12 cellular contexts compared by ENCODE assay signal in genomic region chr6:163335671-163336545, GRCh38.
A peak's percentile ranks its signal among the peaks of the same experiment; 100 is the strongest.
DNase-seq lines count a peak whose midpoint lies in the region; ATAC-seq and TF ChIP-seq lines count a peak whose summit lies in the region.
"Had no signal": no experiment of that assay in that cellular context is flagged by ENCODE, and none has a peak within 500 bp of the region (broad histone marks: within the 10 kb centered on the region; RNA-seq: fewer than 3 reads in every experiment).

No MANE protein-coding gene starts in this region.

- DNase-seq in adrenal gland, result peak; percentile 40 to 85 (median 61)
- peak; percentile 90 for DNase-seq in Right ventricle myocardium superior
- no peak for DNase-seq in mucosa of descending colon
- peak; percentile 44 for DNase-seq in thoracic aorta (ENCODE audit: low spot score)
- DNase-seq in stimulated activated CD4-positive, alpha-beta T cell treated with anti-CD3 and anti-CD28 coated beads, Interleukin-12 subunit alpha, Interleukin-12 subunit beta, amount 100 ng/mL, for 4 hours, result no peak
- DNase-seq in DMS53 treated with DMSO at 0.1 percent for 48 hours (lab: John Stamatoyannopoulos, UW; ENCODE audit: unreplicated experiment), result no peak
- no peak for DNase-seq in NCI-H446 treated with DMSO at 0.1 percent for 48 hours (lab: John Stamatoyannopoulos, UW)
- DNase-seq: CD4-positive, alpha-beta memory T cell; effector CD4-positive, alpha-beta T cell; HFFc6; NCI-H446 had no signal

- peak overlapping the region in 1 of 4 donors; percentile 15 for H3K4me3 ChIP-seq in adrenal gland
- H3K4me3 ChIP-seq in mucosa of descending colon, result no peak overlapping the region
- peak overlapping the region; percentile 63 for H3K4me3 ChIP-seq in thoracic aorta

- WGBS in adrenal gland, 4 donors, result 53 to 66% (median 57%) methylated on average over 21 to 29 of the region's 29 CpGs

- intact Hi-C loops in adrenal gland (cut with DNase I), result no loop called here
- intact Hi-C loops in Right ventricle myocardium superior (cut with DNase I), result loop anchor here (5.0 kb wide), 1 partner anchor 76 kb away; the partner anchor contains the start of gene QKI
- intact Hi-C loops in mucosa of descending colon (cut with DNase I, micrococcal nuclease), result no loop called here

- peak overlapping the region in 4 of 5 donors; percentile 2 to 81 (median 46) for H3K27ac ChIP-seq in adrenal gland
- peak overlapping the region; percentile 66 to 87 for H3K27ac ChIP-seq in thoracic aorta

- TF ChIP-seq CTCF in adrenal gland (IDR thresholded peaks at IDR 0.05) (no peak), mucosa of descending colon (IDR thresholded peaks at IDR 0.05) (no peak), thoracic aorta (IDR thresholded peaks at IDR 0.05) (no peak)

- H3K9me3 ChIP-seq in adrenal gland (replicated peaks in 1 of 3) (no peaks in the 10 kb centered on the region), mucosa of descending colon (no peaks in the 10 kb centered on the region), thoracic aorta (no peaks in the 10 kb centered on the region)

- H3K27me3 ChIP-seq in adrenal gland (no peaks in the 10 kb centered on the region), thoracic aorta (replicated peaks; ENCODE audit: insufficient read depth) (no peaks in the 10 kb centered on the region)

- TF ChIP-seq POLR2A in adrenal gland (IDR thresholded peaks at IDR 0.05), result no peak

- ATAC-seq in Right ventricle myocardium superior (ENCODE audit: poor library complexity) (peak; percentile 89), mucosa of descending colon (peak; percentile 9), thoracic aorta (ENCODE audit: insufficient number of reproducible peaks, low FRiP score, low read depth) (peak; percentile 75), GM21723 (IDR thresholded peaks at IDR 0.05; ENCODE audit: unreplicated experiment) (no peak)

- H3K4me1 ChIP-seq in adrenal gland (replicated peaks in 1 of 2) (peaks cover 0 to 18% of the 10 kb centered on the region in 2 donors), mucosa of descending colon (ENCODE audit: low read depth) (no peaks in the 10 kb centered on the region), thoracic aorta (ENCODE audit: control insufficient read depth in 1 of 2, low read depth in 2 of 2) (peaks cover 8 to 26% of the 10 kb centered on the region in 2 donors)

- H3K36me3 ChIP-seq in adrenal gland (replicated peaks in 1 of 2), result no peaks in the 10 kb centered on the region
- no peaks in the 10 kb centered on the region for H3K36me3 ChIP-seq in mucosa of descending colon (ENCODE audit: low read depth)
- no peaks in the 10 kb centered on the region for H3K36me3 ChIP-seq in thoracic aorta

Comparison
In these comparisons a context has a peak if more than half of its experiments do, and no peak if none do; other contexts are left out.
1. DNase-seq: peak in adrenal gland (7 of 7), Right ventricle myocardium superior (single experiment) and thoracic aorta (single experiment); none in mucosa of descending colon (0 of 3), stimulated activated CD4-positive, alpha-beta T cell treated with anti-CD3 and anti-CD28 coated beads, Interleukin-12 subunit alpha, Interleukin-12 subunit beta, amount 100 ng/mL, for 4 hours (single experiment), DMS53 treated with DMSO at 0.1 percent for 48 hours (single experiment) and NCI-H446 treated with DMSO at 0.1 percent for 48 hours (single experiment).